Comparison of ENCODE assay signal across 14 cellular contexts in the genomic region with DNA sequence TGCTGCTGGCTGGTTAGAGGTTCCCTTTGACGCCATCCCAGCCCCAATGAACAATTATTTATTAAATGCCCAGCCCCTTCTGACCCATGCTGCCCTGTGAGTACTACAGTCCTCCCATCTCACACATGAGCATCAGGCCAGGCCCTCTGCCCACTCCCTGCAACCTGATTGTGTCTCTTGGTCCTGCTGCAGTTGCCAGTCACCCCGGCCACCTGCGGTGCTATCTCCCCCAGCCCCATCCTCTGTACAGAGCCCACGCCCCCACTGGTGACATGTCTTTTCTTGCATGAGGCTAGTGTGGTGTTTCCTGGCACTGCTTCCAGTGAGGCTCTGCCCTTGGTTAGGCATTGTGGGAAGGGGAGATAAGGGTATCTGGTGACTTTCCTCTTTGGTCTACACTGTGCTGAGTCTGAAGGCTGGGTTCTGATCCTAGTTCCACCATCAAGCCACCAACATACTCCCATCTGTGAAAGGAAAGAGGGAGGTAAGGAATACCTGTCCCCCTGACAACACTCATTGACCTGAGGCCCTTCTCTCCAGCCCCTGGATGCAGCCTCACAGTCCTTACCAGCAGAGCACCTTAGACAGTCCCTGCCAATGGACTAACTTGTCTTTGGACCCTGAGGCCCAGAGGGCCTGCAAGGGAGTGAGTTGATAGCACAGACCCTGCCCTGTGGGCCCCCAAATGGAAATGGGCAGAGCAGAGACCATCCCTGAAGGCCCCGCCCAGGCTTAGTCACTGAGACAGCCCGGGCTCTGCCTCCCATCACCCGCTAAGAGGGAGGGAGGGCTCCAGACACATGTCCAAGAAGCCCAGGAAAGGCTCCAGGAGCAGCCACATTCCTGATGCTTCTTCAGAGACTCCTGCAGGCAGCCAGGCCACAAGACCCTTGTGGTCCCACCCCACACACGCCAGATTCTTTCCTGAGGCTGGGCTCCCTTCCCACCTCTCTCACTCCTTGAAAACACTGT. TPM values are rescaled to one million over a fixed set of nuclear protein-coding genes. Genes with fewer than 3 reads are reported as not detected.
DNase-seq lines count a peak whose midpoint lies in the region; ATAC-seq, FAIRE-seq and TF ChIP-seq lines count a peak whose summit lies in the region.
"Had no signal": no experiment of that assay in that cellular context is flagged by ENCODE, and none has a peak within 500 bp of the region (broad histone marks: within the 10 kb centered on the region; RNA-seq: fewer than 3 reads in every experiment).

No MANE protein-coding gene starts in this region.

- dilution Hi-C loops in mammary epithelial cell (cut with HindIII; ENCODE audit: low sequenced_read_pairs) (no loop called here), keratinocyte (cut with MboI; ENCODE audit: extremely low pct_ligation_motif_present, low sequenced_read_pairs) (no loop called here)

- no peak for ATAC-seq in HG02884 (IDR thresholded peaks at IDR 0.05; ENCODE audit: unreplicated experiment)

- no peak for TF ChIP-seq CTCF in breast epithelium (IDR thresholded peaks at IDR 0.05)
- TF ChIP-seq CTCF in mammary epithelial cell (conservative IDR thresholded peaks at IDR 0.05 in 1 of 2, IDR thresholded peaks at IDR 0.05 in 1 of 2; ENCODE audit: extremely low read depth in 1 of 2, insufficient read depth in 1 of 2, low read depth in 1 of 2, low read length in 2 of 2): no peak
- no peak for TF ChIP-seq CTCF in astrocyte (IDR thresholded peaks at IDR 0.05; ENCODE audit: insufficient read depth, low read depth, low read length)
- no peak for TF ChIP-seq CTCF in keratinocyte (optimal IDR thresholded peaks at IDR 0.05 in 1 of 3, IDR thresholded peaks at IDR 0.05 in 1 of 3, conservative IDR thresholded peaks at IDR 0.05 in 1 of 3; ENCODE audit: extremely low read depth in 1 of 3, insufficient read depth in 2 of 3, low read length in 3 of 3)
- no peak for TF ChIP-seq CTCF in transverse colon (IDR thresholded peaks at IDR 0.05)

- H3K36me3 ChIP-seq in breast epithelium (no peaks in the 10 kb centered on the region), mammary epithelial cell (ENCODE audit: insufficient read depth, low read length) (no peaks in the 10 kb centered on the region), astrocyte (ENCODE audit: insufficient read depth, low read length) (no peaks in the 10 kb centered on the region), keratinocyte (ENCODE audit: control insufficient read depth in 2 of 2, extremely low read depth in 1 of 2, insufficient read depth in 2 of 2, low read length in 2 of 2) (no peaks in the 10 kb centered on the region), transverse colon (no peaks in the 10 kb centered on the region)
- H3K36me3 ChIP-seq: neutrophil had no signal

- H3K27ac ChIP-seq in breast epithelium (peak overlapping the region; percentile 40 to 59), mammary epithelial cell (ENCODE audit: insufficient read depth, low read depth, low read length) (no peak overlapping the region), astrocyte (ENCODE audit: low read depth, low read length) (no peak overlapping the region), keratinocyte (ENCODE audit: control insufficient read depth, insufficient read depth, low read length) (no peak overlapping the region), transverse colon (peak overlapping the region in 3 of 4 donors; percentile 11 to 47 (median 15))
- H3K27ac ChIP-seq: neutrophil had no signal

- H3K4me3 Mint-ChIP-seq in astrocyte (ENCODE audit: unreplicated experiment): no peak overlapping the region
- H3K4me3 Mint-ChIP-seq: activated naive CD4-positive, alpha-beta T cell treated with anti-CD3 and anti-CD28 coated beads, Interleukin-2, amount 50 U/mL, for 24 hours had no signal

- WGBS in mammary epithelial cell (ENCODE audit: low coverage, missing lambda C conversion rate): 73% methylated on average over 5 of the region's 8 CpGs
- 72% methylated on average over 8 of the region's 8 CpGs; no CpG with 5 or more reads in 1 of the 2 donors for WGBS in transverse colon (ENCODE audit: low coverage in 1 of 2), 2 donors

- H4K20me1 ChIP-seq in mammary epithelial cell (ENCODE audit: insufficient read depth, low read length) (no peaks in the 10 kb centered on the region), astrocyte (ENCODE audit: insufficient read depth, low read length) (no peaks in the 10 kb centered on the region), keratinocyte (ENCODE audit: control insufficient read depth, extremely low read depth, insufficient read depth, low read length) (no peaks in the 10 kb centered on the region)

- no peak for TF ChIP-seq POLR2A in breast epithelium (IDR thresholded peaks at IDR 0.05)
- no peak for TF ChIP-seq POLR2A in transverse colon (IDR thresholded peaks at IDR 0.05)

- H3K9me3 Mint-ChIP-seq in astrocyte (ENCODE audit: unreplicated experiment): no peaks in the 10 kb centered on the region
- H3K9me3 Mint-ChIP-seq: activated naive CD4-positive, alpha-beta T cell treated with anti-CD3 and anti-CD28 coated beads, Interleukin-2, amount 50 U/mL, for 24 hours had no signal

- H3K79me2 ChIP-seq in mammary epithelial cell (ENCODE audit: insufficient read depth, low read length) (no peaks in the 10 kb centered on the region), astrocyte (ENCODE audit: insufficient read depth, low read length) (no peaks in the 10 kb centered on the region), keratinocyte (ENCODE audit: control insufficient read depth, insufficient read depth, low read length) (no peaks in the 10 kb centered on the region)

- H3K9me1 ChIP-seq in keratinocyte (ENCODE audit: control insufficient read depth, extremely low read depth, insufficient read depth, low read length): no peaks in the 10 kb centered on the region

- H3K9ac ChIP-seq in mammary epithelial cell (ENCODE audit: insufficient read depth, low read length): no peak overlapping the region
- H3K9ac ChIP-seq in astrocyte (ENCODE audit: low read length): no peak overlapping the region
- no peak overlapping the region for H3K9ac ChIP-seq in keratinocyte (ENCODE audit: control insufficient read depth, extremely low read depth, insufficient read depth, low read length)

- H3K27me3 ChIP-seq in breast epithelium (no peaks in the 10 kb centered on the region), mammary epithelial cell (ENCODE audit: insufficient read depth, low read length) (no peaks in the 10 kb centered on the region), astrocyte (ENCODE audit: insufficient read depth, low read length) (peaks cover 2% of the 10 kb centered on the region), keratinocyte (ENCODE audit: control insufficient read depth, extremely low read depth, insufficient read depth, low read length) (no peaks in the 10 kb centered on the region), transverse colon (no peaks in the 10 kb centered on the region)

- TF ChIP-seq EP300 in transverse colon (IDR thresholded peaks at IDR 0.05; ENCODE audit: low read depth): no peak

- CTCF ChIA-PET in mammary epithelial cell (lab: Charles Lee; ENCODE audit: low non-redundant PET): no interaction called here

- H3K36me3 Mint-ChIP-seq in astrocyte (ENCODE audit: low read depth, unreplicated experiment): no peaks in the 10 kb centered on the region
- H3K36me3 Mint-ChIP-seq: activated naive CD4-positive, alpha-beta T cell treated with anti-CD3 and anti-CD28 coated beads, Interleukin-2, amount 50 U/mL, for 24 hours had no signal

- H3K4me1 Mint-ChIP-seq in astrocyte (ENCODE audit: low read depth, unreplicated experiment): peaks cover 11% of the 10 kb centered on the region

- H3K4me3 ChIP-seq in breast epithelium (no peak overlapping the region), mammary epithelial cell (replicated peaks in 1 of 3; ENCODE audit: insufficient read depth in 1 of 3, low read depth in 2 of 3, low read length in 3 of 3) (no peak overlapping the region), astrocyte (ENCODE audit: insufficient read depth, low read depth, low read length) (no peak overlapping the region), keratinocyte (ENCODE audit: control insufficient read depth in 2 of 3, extremely low read depth in 1 of 3, insufficient read depth in 2 of 3, low read depth in 1 of 3, low read length in 3 of 3) (no peak overlapping the region), transverse colon (no peak overlapping the region)

- BruUV-seq in mammary epithelial cell (replicated peaks; lab: Mats Ljungman, UMichigan): no TSS peak

- peak overlapping the region; percentile 11 for H3K27ac Mint-ChIP-seq in astrocyte (ENCODE audit: unreplicated experiment)
- H3K27ac Mint-ChIP-seq: activated naive CD4-positive, alpha-beta T cell treated with anti-CD3 and anti-CD28 coated beads, Interleukin-2, amount 50 U/mL, for 24 hours had no signal

- in situ Hi-C loops in mammary epithelial cell (cut with MboI; ENCODE audit: low sequenced_read_pairs in 2 of 2): no loop called here
- in situ Hi-C loops in transverse colon (cut with MboI; ENCODE audit: low pct_ligation_motif_present in 1 of 4, low pct_unique_long_range_greater_than_20kb in 1 of 4, low sequenced_read_pairs in 3 of 4): no loop called here

- no peaks in the 10 kb centered on the region for H3K9me3 ChIP-seq in breast epithelium
- no peaks in the 10 kb centered on the region for H3K9me3 ChIP-seq in mammary epithelial cell (replicated peaks; ENCODE audit: insufficient read depth, low read length)
- no peaks in the 10 kb centered on the region for H3K9me3 ChIP-seq in astrocyte (ENCODE audit: insufficient read depth, low read depth, low read length)
- no peaks in the 10 kb centered on the region for H3K9me3 ChIP-seq in keratinocyte (ENCODE audit: control insufficient read depth, low read depth, low read length)
- no peaks in the 10 kb centered on the region for H3K9me3 ChIP-seq in transverse colon
- H3K9me3 ChIP-seq: neutrophil had no signal

- FAIRE-seq in astrocyte (lab: Jason Lieb, UNC) (no peak), keratinocyte (lab: Jason Lieb, UNC) (peak; percentile 57)

- intact Hi-C loops in breast epithelium (cut with DNase I; ENCODE audit: low total_unique reads): no loop called here
- intact Hi-C loops in mammary epithelial cell (cut with micrococcal nuclease): no loop called here
- intact Hi-C loops in transverse colon (cut with DNase I; ENCODE audit: low total_unique reads): no loop called here

- H2AFZ ChIP-seq in mammary epithelial cell (ENCODE audit: low read depth, low read length) (no peak overlapping the region), astrocyte (ENCODE audit: low read depth, low read length) (no peak overlapping the region), keratinocyte (ENCODE audit: control insufficient read depth, low read length) (peak overlapping the region; percentile 6)

- H3K4me2 ChIP-seq in mammary epithelial cell (ENCODE audit: insufficient read depth, low read depth, low read length): no peak overlapping the region
- H3K4me2 ChIP-seq in astrocyte (ENCODE audit: low read length): no peak overlapping the region
- no peak overlapping the region for H3K4me2 ChIP-seq in keratinocyte (ENCODE audit: control insufficient read depth, extremely low read depth, insufficient read depth, low read depth, low read length)

- DNase-seq in breast epithelium (ENCODE audit: low spot score in 2 of 2): peak in 1 of 2 donors; percentile 57
- no peak for DNase-seq in mammary epithelial cell
- DNase-seq in astrocyte (ENCODE audit: low read depth): peak; percentile 62
- DNase-seq in keratinocyte (ENCODE audit: low read depth, low spot score): no peak
- no peak for DNase-seq in transverse colon
- no peak for DNase-seq in stimulated activated CD4-positive, alpha-beta T cell treated with anti-CD3 and anti-CD28 coated beads, Interleukin-2, amount 100 ng/mL, for 48 hours
- no peak for DNase-seq in ureter (ENCODE audit: low spot score)
- DNase-seq: foreskin melanocyte, NCI-H2171 treated with DMSO at 0.1 percent for 48 hours, T1000 had no signal

- H3K27me3 Mint-ChIP-seq in astrocyte (ENCODE audit: low read depth, unreplicated experiment): peaks cover 7% of the 10 kb centered on the region
- H3K27me3 Mint-ChIP-seq: activated naive CD4-positive, alpha-beta T cell treated with anti-CD3 and anti-CD28 coated beads, Interleukin-2, amount 50 U/mL, for 24 hours had no signal

- H3K4me1 ChIP-seq in breast epithelium: peaks cover 3 to 5% of the 10 kb centered on the region in 2 donors
- H3K4me1 ChIP-seq in mammary epithelial cell (ENCODE audit: insufficient read depth, low read length): peaks cover 20% of the 10 kb centered on the region
- no peaks in the 10 kb centered on the region for H3K4me1 ChIP-seq in astrocyte (ENCODE audit: insufficient read depth, low read length)
- peaks cover 20% of the 10 kb centered on the region for H3K4me1 ChIP-seq in keratinocyte (ENCODE audit: control insufficient read depth, extremely low read depth, insufficient read depth, low read length)
- peaks cover 14 to 28% (median 16%) of the 10 kb centered on the region in 4 donors for H3K4me1 ChIP-seq in transverse colon

RNA-seq across cellular contexts. Expression of a gene that starts 11.3 kb away (rescaled TPM):
- total RNA-seq in breast epithelium (100 to 1,000 TPM in 1 of 3 donors, 10 to 100 TPM in 1, 1 to 10 TPM in 1; 6.2 to 164 (median 58.0) TPM), mammary epithelial cell (10 to 100 TPM in 1 of 2 donors, 1 to 10 TPM in 1; 1.2 to 11.2 TPM), astrocyte (9.6 and 12.1 TPM in 2 replicates), transverse colon (10 to 100 TPM in 1 of 4 donors, 1 to 10 TPM in 2, not detected in 1; 1.7 to 13.5 (median 1.8) TPM), ureter (31.1 TPM)
- polyA plus RNA-seq in mammary epithelial cell (5.9 TPM), keratinocyte (0.45 to 0.71 TPM (median 0.47 TPM) in 3 replicates)
- polyA minus RNA-seq in mammary epithelial cell (6.0 TPM), keratinocyte (0.40 to 0.48 TPM (median 0.43 TPM) in 3 replicates)
- polyA plus RNA-seq in keratinocyte (2011; ENCODE audit: low read depth): not detected
- 0.22 and 0.42 TPM in 2 replicates for polyA plus RNA-seq in keratinocyte (2011; cell fraction: cytosol; rRNA removed)
- polyA plus RNA-seq in keratinocyte (2011; cell fraction: nucleus; rRNA removed): 0.83 and 1.3 TPM in 2 replicates
- 0.14 and 0.76 TPM in 2 replicates for polyA plus RNA-seq in keratinocyte (2012; ENCODE audit: low replicate concordance)
- polyA minus RNA-seq in keratinocyte (2011; cell fraction: cytosol; rRNA and poly(A)+ RNA removed): 0.58 TPM
- 0.21 and 0.93 TPM in 2 replicates for polyA minus RNA-seq in keratinocyte (2011; cell fraction: nucleus; rRNA and poly(A)+ RNA removed)

RNA-seq across cellular contexts. Expression of a gene that starts 21.0 kb away (rescaled TPM):
- total RNA-seq in breast epithelium: not detected
- not detected for total RNA-seq in mammary epithelial cell
- polyA plus RNA-seq in mammary epithelial cell: not detected
- polyA minus RNA-seq in mammary epithelial cell: not detected
- not detected in 2 replicates for total RNA-seq in astrocyte
- not detected in 3 replicates for polyA plus RNA-seq in keratinocyte
- not detected for polyA plus RNA-seq in keratinocyte (2011; ENCODE audit: low read depth)
- not detected in 2 replicates for polyA plus RNA-seq in keratinocyte (2011; cell fraction: cytosol; rRNA removed)
- polyA plus RNA-seq in keratinocyte (2011; cell fraction: nucleus; rRNA removed): not detected in 2 replicates
- not detected in 2 replicates for polyA plus RNA-seq in keratinocyte (2012; ENCODE audit: low replicate concordance)
- not detected in 3 replicates for polyA minus RNA-seq in keratinocyte
- not detected for polyA minus RNA-seq in keratinocyte (2011; cell fraction: cytosol; rRNA and poly(A)+ RNA removed)
- not detected in 2 replicates for polyA minus RNA-seq in keratinocyte (2011; cell fraction: nucleus; rRNA and poly(A)+ RNA removed)
- 1 to 10 TPM in 1 of 4 donors, not detected in 3; 1.4 TPM for total RNA-seq in transverse colon
- total RNA-seq in ureter: 0.78 TPM
- polyA plus RNA-seq: AG04450 had no signal

RNA-seq across cellular contexts. Expression of a gene that starts 25.0 kb away (rescaled TPM):
- total RNA-seq in breast epithelium: under 1 TPM; 0.15 to 0.33 (median 0.16) TPM
- total RNA-seq in mammary epithelial cell: under 1 TPM in 1 of 2 donors, not detected in 1; 0.17 TPM
- polyA plus RNA-seq in mammary epithelial cell: 0.02 TPM
- not detected for polyA minus RNA-seq in mammary epithelial cell
- not detected in 2 replicates for total RNA-seq in astrocyte
- not detected in 3 replicates for polyA plus RNA-seq in keratinocyte
- polyA plus RNA-seq in keratinocyte (2011; ENCODE audit: low read depth): 0.35 TPM
- not detected in 2 replicates for polyA plus RNA-seq in keratinocyte (2011; cell fraction: cytosol; rRNA removed)
- polyA plus RNA-seq in keratinocyte (2011; cell fraction: nucleus; rRNA removed): 0.05 and 0.07 TPM in 2 replicates
- 0.61 TPM in 1 of 2 replicates, not detected in the other for polyA plus RNA-seq in keratinocyte (2012; ENCODE audit: low replicate concordance)
- not detected in 3 replicates for polyA minus RNA-seq in keratinocyte
- polyA minus RNA-seq in keratinocyte (2011; cell fraction: cytosol; rRNA and poly(A)+ RNA removed): not detected
- not detected in 2 replicates for polyA minus RNA-seq in keratinocyte (2011; cell fraction: nucleus; rRNA and poly(A)+ RNA removed)
- under 1 TPM in 1 of 4 donors, not detected in 3; 0.64 TPM for total RNA-seq in transverse colon
- not detected for total RNA-seq in ureter
- polyA plus RNA-seq: AG04450 had no signal

Comparison
In these comparisons a context has a peak if more than half of its experiments do, and no peak if none do; other contexts are left out.
1. H3K27ac ChIP-seq: peak in breast epithelium (2 of 2) and transverse colon (3 of 4); none in mammary epithelial cell (single experiment), astrocyte (single experiment) and keratinocyte (single experiment).